In genomic region chr6:34132486-34133185, GRCh38 we compare ENCODE assay signal across 7 cellular contexts. TPM values are rescaled to one million over a fixed set of nuclear protein-coding genes. Genes with fewer than 3 reads are reported as not detected.
DNase-seq lines count a peak whose midpoint lies in the region; ATAC-seq and TF ChIP-seq lines count a peak whose summit lies in the region.

No MANE protein-coding gene starts in this region.

- H3K4me1 Mint-ChIP-seq in GM23338, result peaks cover 82% of the 10 kb centered on the region
- H3K4me1 Mint-ChIP-seq in activated naive CD8-positive, alpha-beta T cell treated with anti-CD3 and anti-CD28 coated beads, Interleukin-2, amount 50 U/mL, for 24 hours, result no peaks in the 10 kb centered on the region
- no peaks in the 10 kb centered on the region for H3K4me1 Mint-ChIP-seq in natural killer cell treated with Interleukin-12 subunit alpha and Interleukin-12 subunit beta and Interleukin-15 and Interleukin-18, amount 100 ng/mL, for 72 hours (ENCODE audit: low read depth in 2 of 2)

- H3K9me3 Mint-ChIP-seq in GM23338, result no peaks in the 10 kb centered on the region; the same call in 2 of the 3 replicates
- H3K9me3 Mint-ChIP-seq in activated naive CD8-positive, alpha-beta T cell treated with anti-CD3 and anti-CD28 coated beads, Interleukin-2, amount 50 U/mL, for 24 hours, result no peaks in the 10 kb centered on the region
- H3K9me3 Mint-ChIP-seq in natural killer cell treated with Interleukin-12 subunit alpha and Interleukin-12 subunit beta and Interleukin-15 and Interleukin-18, amount 100 ng/mL, for 72 hours, result no peaks in the 10 kb centered on the region

- H3K27me3 ChIP-seq in GM23338 (ENCODE audit: insufficient read depth) (no peaks in the 10 kb centered on the region), dorsolateral prefrontal cortex (peaks cover 0 to 15% (median 0%) of the 10 kb centered on the region in 45 donors)

- H3K27ac Mint-ChIP-seq in GM23338, result peak overlapping the region; percentile 18; the same call in 1 of the 2 replicates
- H3K27ac Mint-ChIP-seq in activated naive CD8-positive, alpha-beta T cell treated with anti-CD3 and anti-CD28 coated beads, Interleukin-2, amount 50 U/mL, for 24 hours, result no peak overlapping the region
- H3K27ac Mint-ChIP-seq in natural killer cell treated with Interleukin-12 subunit alpha and Interleukin-12 subunit beta and Interleukin-15 and Interleukin-18, amount 100 ng/mL, for 72 hours, result no peak overlapping the region

- no peaks in the 10 kb centered on the region for H3K9me2 ChIP-seq in GM23338 (ENCODE audit: insufficient read depth)

- peak overlapping the region; percentile 45 for H3K4me3 ChIP-seq in GM23338
- H3K4me3 ChIP-seq in dorsolateral prefrontal cortex, result no peak overlapping the region

- no peaks in the 10 kb centered on the region for H3K36me3 ChIP-seq in GM23338 (ENCODE audit: insufficient read depth)

- peaks cover 8% of the 10 kb centered on the region for H3K36me3 Mint-ChIP-seq in GM23338 (ENCODE audit: low read depth)
- H3K36me3 Mint-ChIP-seq in activated naive CD8-positive, alpha-beta T cell treated with anti-CD3 and anti-CD28 coated beads, Interleukin-2, amount 50 U/mL, for 24 hours (ENCODE audit: low read depth), result no peaks in the 10 kb centered on the region
- H3K36me3 Mint-ChIP-seq in natural killer cell treated with Interleukin-12 subunit alpha and Interleukin-12 subunit beta and Interleukin-15 and Interleukin-18, amount 100 ng/mL, for 72 hours, result no peaks in the 10 kb centered on the region

- H3K27ac ChIP-seq in GM23338 (ENCODE audit: low read depth), result peak overlapping the region; percentile 97
- H3K27ac ChIP-seq in dorsolateral prefrontal cortex, result peak overlapping the region in 2 of 59 donors; percentile 3 to 97

- no peak for TF ChIP-seq CTCF in GM23338 (conservative IDR thresholded peaks at IDR 0.05; ENCODE audit: low read depth in 2 of 2)
- no peak for TF ChIP-seq CTCF in dorsolateral prefrontal cortex (IDR thresholded peaks at IDR 0.05 in 54 of 56, conservative IDR thresholded peaks at IDR 0.05 in 2 of 56; ENCODE audit: low read depth in 1 of 56, partially characterized antibody in 56 of 56)

- peak; percentile 88 for DNase-seq in GM23338 (ENCODE audit: low spot score)
- DNase-seq in NCI-H187 treated with DMSO at 0.1 percent for 48 hours (lab: John Stamatoyannopoulos, UW), result peak; percentile 60
- peak; percentile 40 for DNase-seq in activated naive CD8-positive, alpha-beta T cell treated with anti-CD3 and anti-CD28 coated beads, Interleukin-2, amount 50 U/mL, for 24 hours
- DNase-seq in myocyte (ENCODE audit: low read depth), result peak; percentile 69
- DNase-seq in dorsolateral prefrontal cortex, result no peak
- DNase-seq in natural killer cell treated with Interleukin-12 subunit alpha and Interleukin-12 subunit beta and Interleukin-15 and Interleukin-18, amount 100 ng/mL, for 72 hours (ENCODE audit: low spot score), result no peak

- H3K4me2 ChIP-seq in GM23338, result peak overlapping the region; percentile 76

- H3F3A ChIP-seq in GM23338 (replicated peaks; ENCODE audit: low read depth), result peaks cover 36% of the 10 kb centered on the region

- H3K4me3 Mint-ChIP-seq in GM23338, result peak overlapping the region; percentile 61
- H3K4me3 Mint-ChIP-seq in activated naive CD8-positive, alpha-beta T cell treated with anti-CD3 and anti-CD28 coated beads, Interleukin-2, amount 50 U/mL, for 24 hours, result no peak overlapping the region
- H3K4me3 Mint-ChIP-seq in natural killer cell treated with Interleukin-12 subunit alpha and Interleukin-12 subunit beta and Interleukin-15 and Interleukin-18, amount 100 ng/mL, for 72 hours, result no peak overlapping the region

- peaks cover 34% of the 10 kb centered on the region for H3K27me3 Mint-ChIP-seq in GM23338 (ENCODE audit: insufficient read depth, low read depth, poor library complexity)
- H3K27me3 Mint-ChIP-seq in activated naive CD8-positive, alpha-beta T cell treated with anti-CD3 and anti-CD28 coated beads, Interleukin-2, amount 50 U/mL, for 24 hours, result peaks cover 46% of the 10 kb centered on the region
- H3K27me3 Mint-ChIP-seq in natural killer cell treated with Interleukin-12 subunit alpha and Interleukin-12 subunit beta and Interleukin-15 and Interleukin-18, amount 100 ng/mL, for 72 hours, result peaks cover 18 to 26% of the 10 kb centered on the region in 2 donors

- H3K4me1 ChIP-seq in GM23338 (ENCODE audit: insufficient read depth), result peaks cover 69% of the 10 kb centered on the region

- peaks cover 21% of the 10 kb centered on the region for H3K79me2 ChIP-seq in GM23338 (replicated peaks; ENCODE audit: insufficient read depth)

- ATAC-seq in GM23338 (peak; percentile 74), HG03135 (IDR thresholded peaks at IDR 0.05; ENCODE audit: unreplicated experiment) (no peak)
- ATAC-seq in activated naive CD8-positive, alpha-beta T cell treated with anti-CD3 and anti-CD28 coated beads, Interleukin-2, amount 50 U/mL, for 24 hours, result no peak
- ATAC-seq in natural killer cell treated with Interleukin-12 subunit alpha and Interleukin-12 subunit beta and Interleukin-15 and Interleukin-18, amount 100 ng/mL, for 72 hours, result no peak

- no peaks in the 10 kb centered on the region for H4K20me1 ChIP-seq in GM23338 (replicated peaks; ENCODE audit: insufficient read depth)

- intact Hi-C loops in dorsolateral prefrontal cortex (cut with DNase I), result no loop called here

- H2AFZ ChIP-seq in GM23338, result no peak overlapping the region

TF ChIP-seq in GM23338, 12 proteins besides CTCF, POLR2A, EP300 and RAD21 (continues in another document):
- TF ChIP-seq CREB1 (CRISPR knock-in tag; IDR thresholded peaks at IDR 0.05; ENCODE audit: low read depth) (no peak), POLR2AphosphoS5 (IDR thresholded peaks at IDR 0.05; ENCODE audit: low read depth) (no peak), ZNF331 (CRISPR knock-in tag; IDR thresholded peaks at IDR 0.05; ENCODE audit: low read depth) (peak; percentile 11; the same call in 1 of the 2 replicates), ZNF462 (CRISPR knock-in tag; IDR thresholded peaks at IDR 0.05) (peak; percentile 61; the same call in 1 of the 2 replicates), JUNB (IDR thresholded peaks at IDR 0.05; ENCODE audit: unreplicated experiment) (no peak), EZH2phosphoT487 (IDR thresholded peaks at IDR 0.05; ENCODE audit: unreplicated experiment) (no peak)

RNA-seq across cellular contexts. Expression of gene GRM4, which starts 13.3 kb away (rescaled TPM):
- total RNA-seq in GM23338 (2014; rRNA removed; shearing (Covaris generic)), result 24.4 and 30.6 TPM in 2 replicates
- 7.0 and 8.7 TPM in 2 replicates for polyA plus RNA-seq in GM23338 (2016; fragmentation: Nextera tagmentation; extraction: Ambion mirVana)
- 0.19 and 0.26 TPM in 2 replicates for total RNA-seq in myocyte
- polyA plus RNA-seq in myocyte (2012), result 0.24 TPM
- total RNA-seq in dorsolateral prefrontal cortex, result 10 to 100 TPM in 59 of 120 experiments, 1 to 10 TPM in 61; 2.8 to 17.8 (median 9.9) TPM
- total RNA-seq in natural killer cell treated with Interleukin-12 subunit alpha and Interleukin-12 subunit beta and Interleukin-15 and Interleukin-18, amount 100 ng/mL, for 72 hours, result not detected

Comparison
In these comparisons a context has a peak if more than half of its experiments do, and no peak if none do; other contexts are left out.
1. DNase-seq: peak in GM23338 (single experiment), NCI-H187 treated with DMSO at 0.1 percent for 48 hours (single experiment), activated naive CD8-positive, alpha-beta T cell treated with anti-CD3 and anti-CD28 coated beads, Interleukin-2, amount 50 U/mL, for 24 hours (single experiment) and myocyte (single experiment); none in dorsolateral prefrontal cortex (0 of 10) and natural killer cell treated with Interleukin-12 subunit alpha and Interleukin-12 subunit beta and Interleukin-15 and Interleukin-18, amount 100 ng/mL, for 72 hours (single experiment).